2 cellular contexts compared by ENCODE assay signal in the genomic region with DNA sequence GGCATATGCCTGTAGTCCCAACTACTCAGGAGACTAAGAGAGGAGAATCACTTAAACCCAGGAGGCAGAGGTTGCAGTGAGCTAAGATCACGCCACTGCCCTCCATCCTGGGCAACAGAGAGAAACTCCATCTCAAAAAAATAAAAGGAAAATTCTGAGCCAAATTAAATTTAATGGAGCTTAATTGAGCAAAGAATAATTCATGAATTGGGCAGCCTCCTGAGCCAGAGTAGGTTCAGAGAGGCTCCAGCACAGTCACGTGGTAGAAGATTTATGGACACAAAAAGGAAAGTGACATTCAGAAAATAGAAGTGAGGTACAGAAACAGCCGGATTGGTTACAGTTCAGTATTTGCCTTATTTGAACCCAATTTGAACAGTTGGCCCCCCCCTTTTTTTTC.
A peak's percentile ranks its signal among the peaks of the same experiment; 100 is the strongest.
TF ChIP-seq lines count a peak whose summit lies in the region.

No MANE protein-coding gene starts in this region.

TF ChIP-seq in HEK293, 187 proteins besides CTCF, POLR2A, EP300 and RAD21:
- peak; percentile 91 for TF ChIP-seq ZNF549 (tag by site-specific recombination; IDR thresholded peaks at IDR 0.05)
- TF ChIP-seq GLIS2 (tag by site-specific recombination; IDR thresholded peaks at IDR 0.05): no peak
- TF ChIP-seq YY1 (tag by site-specific recombination; IDR thresholded peaks at IDR 0.05): no peak
- TF ChIP-seq, protein P1, sequence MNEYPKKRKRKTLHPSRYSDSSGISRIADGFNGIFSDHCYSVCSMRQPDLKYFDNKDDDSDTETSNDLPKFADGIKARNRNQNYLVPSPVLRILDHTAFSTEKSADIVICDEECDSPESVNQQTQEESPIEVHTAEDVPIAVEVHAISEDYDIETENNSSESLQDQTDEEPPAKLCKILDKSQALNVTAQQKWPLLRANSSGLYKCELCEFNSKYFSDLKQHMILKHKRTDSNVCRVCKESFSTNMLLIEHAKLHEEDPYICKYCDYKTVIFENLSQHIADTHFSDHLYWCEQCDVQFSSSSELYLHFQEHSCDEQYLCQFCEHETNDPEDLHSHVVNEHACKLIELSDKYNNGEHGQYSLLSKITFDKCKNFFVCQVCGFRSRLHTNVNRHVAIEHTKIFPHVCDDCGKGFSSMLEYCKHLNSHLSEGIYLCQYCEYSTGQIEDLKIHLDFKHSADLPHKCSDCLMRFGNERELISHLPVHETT (tag by site-specific recombination; IDR thresholded peaks at IDR 0.05): no peak
- no peak for TF ChIP-seq ZNF302 (tag by site-specific recombination; IDR thresholded peaks at IDR 0.05; ENCODE audit: low read depth)

TF ChIP-seq in K562, 482 proteins besides CTCF, POLR2A, EP300 and RAD21:
- TF ChIP-seq PHF20 (IDR thresholded peaks at IDR 0.05; ENCODE audit: partially characterized antibody) (no peak), MYBL2 (IDR thresholded peaks at IDR 0.05; ENCODE audit: low read depth) (no peak), MYBL2 (CRISPR knock-in tag; IDR thresholded peaks at IDR 0.05; ENCODE audit: borderline replicate concordance) (no peak)
- TF ChIP-seq, protein P2, sequence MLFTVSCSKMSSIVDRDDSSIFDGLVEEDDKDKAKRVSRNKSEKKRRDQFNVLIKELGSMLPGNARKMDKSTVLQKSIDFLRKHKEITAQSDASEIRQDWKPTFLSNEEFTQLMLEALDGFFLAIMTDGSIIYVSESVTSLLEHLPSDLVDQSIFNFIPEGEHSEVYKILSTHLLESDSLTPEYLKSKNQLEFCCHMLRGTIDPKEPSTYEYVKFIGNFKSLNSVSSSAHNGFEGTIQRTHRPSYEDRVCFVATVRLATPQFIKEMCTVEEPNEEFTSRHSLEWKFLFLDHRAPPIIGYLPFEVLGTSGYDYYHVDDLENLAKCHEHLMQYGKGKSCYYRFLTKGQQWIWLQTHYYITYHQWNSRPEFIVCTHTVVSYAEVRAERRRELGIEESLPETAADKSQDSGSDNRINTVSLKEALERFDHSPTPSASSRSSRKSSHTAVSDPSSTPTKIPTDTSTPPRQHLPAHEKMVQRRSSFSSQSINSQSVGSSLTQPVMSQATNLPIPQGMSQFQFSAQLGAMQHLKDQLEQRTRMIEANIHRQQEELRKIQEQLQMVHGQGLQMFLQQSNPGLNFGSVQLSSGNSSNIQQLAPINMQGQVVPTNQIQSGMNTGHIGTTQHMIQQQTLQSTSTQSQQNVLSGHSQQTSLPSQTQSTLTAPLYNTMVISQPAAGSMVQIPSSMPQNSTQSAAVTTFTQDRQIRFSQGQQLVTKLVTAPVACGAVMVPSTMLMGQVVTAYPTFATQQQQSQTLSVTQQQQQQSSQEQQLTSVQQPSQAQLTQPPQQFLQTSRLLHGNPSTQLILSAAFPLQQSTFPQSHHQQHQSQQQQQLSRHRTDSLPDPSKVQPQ (CRISPR knock-in tag; IDR thresholded peaks at IDR 0.05; ENCODE audit: borderline replicate concordance): no peak
- TF ChIP-seq, protein P3, sequence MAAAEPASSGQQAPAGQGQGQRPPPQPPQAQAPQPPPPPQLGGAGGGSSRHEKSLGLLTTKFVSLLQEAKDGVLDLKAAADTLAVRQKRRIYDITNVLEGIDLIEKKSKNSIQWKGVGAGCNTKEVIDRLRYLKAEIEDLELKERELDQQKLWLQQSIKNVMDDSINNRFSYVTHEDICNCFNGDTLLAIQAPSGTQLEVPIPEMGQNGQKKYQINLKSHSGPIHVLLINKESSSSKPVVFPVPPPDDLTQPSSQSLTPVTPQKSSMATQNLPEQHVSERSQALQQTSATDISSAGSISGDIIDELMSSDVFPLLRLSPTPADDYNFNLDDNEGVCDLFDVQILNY (CRISPR knock-in tag; IDR thresholded peaks at IDR 0.05): no peak
- TF ChIP-seq, protein P4, sequence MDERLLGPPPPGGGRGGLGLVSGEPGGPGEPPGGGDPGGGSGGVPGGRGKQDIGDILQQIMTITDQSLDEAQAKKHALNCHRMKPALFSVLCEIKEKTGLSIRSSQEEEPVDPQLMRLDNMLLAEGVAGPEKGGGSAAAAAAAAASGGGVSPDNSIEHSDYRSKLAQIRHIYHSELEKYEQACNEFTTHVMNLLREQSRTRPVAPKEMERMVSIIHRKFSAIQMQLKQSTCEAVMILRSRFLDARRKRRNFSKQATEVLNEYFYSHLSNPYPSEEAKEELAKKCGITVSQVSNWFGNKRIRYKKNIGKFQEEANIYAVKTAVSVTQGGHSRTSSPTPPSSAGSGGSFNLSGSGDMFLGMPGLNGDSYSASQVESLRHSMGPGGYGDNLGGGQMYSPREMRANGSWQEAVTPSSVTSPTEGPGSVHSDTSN (CRISPR knock-in tag; IDR thresholded peaks at IDR 0.05; ENCODE audit: low read depth): no peak
- TF ChIP-seq, protein P4 (tag; conservative IDR thresholded peaks at IDR 0.05; ENCODE audit: low read depth): 0 out of 2 replicates have a peak, but pooled peaks have one; percentile 18
TF ChIP-seq in K562: peak in this region for 1.
